In the genomic region with DNA sequence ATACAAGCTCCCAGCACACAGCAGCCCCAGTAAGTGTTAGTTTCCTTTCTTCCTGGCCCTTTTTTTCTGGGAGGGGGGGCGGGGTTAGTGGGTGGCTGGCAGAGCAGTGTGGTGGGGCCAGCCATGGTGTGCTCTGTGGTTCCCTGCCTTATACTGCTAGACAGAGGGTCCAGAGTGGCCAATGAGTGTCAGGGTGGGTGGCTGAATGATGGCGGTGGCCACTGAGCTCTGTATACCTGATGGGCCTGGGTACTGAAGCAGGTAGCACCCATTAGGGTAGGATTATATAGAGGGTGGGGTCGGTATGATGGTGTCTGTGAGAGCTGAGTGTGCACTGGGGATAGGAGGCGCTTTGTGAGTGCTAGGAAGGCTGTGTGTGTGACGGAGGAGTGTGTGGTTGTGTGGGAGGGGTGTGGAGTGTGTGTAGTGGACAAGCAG, we compare ENCODE assay signal across 9 cellular contexts. TPM values are rescaled to one million over a fixed set of nuclear protein-coding genes. Genes with fewer than 3 reads are reported as not detected.
A peak's percentile ranks its signal among the peaks of the same experiment; 100 is the strongest.
DNase-seq lines count a peak whose midpoint lies in the region; ATAC-seq and TF ChIP-seq lines count a peak whose summit lies in the region.
"Had no signal": no experiment of that assay in that cellular context is flagged by ENCODE, and none has a peak within 500 bp of the region (broad histone marks: within the 10 kb centered on the region; RNA-seq: fewer than 3 reads in every experiment).

No MANE protein-coding gene starts in this region.

- intact Hi-C loops in spleen (cut with DNase I; ENCODE audit: low total_unique reads): no loop called here

- peaks cover 42% of the 10 kb centered on the region for H3K4me1 Mint-ChIP-seq in endothelial cell (ENCODE audit: unreplicated experiment)

- 20 to 29% (median 27%) methylated on average over 4 to 5 of the region's 5 CpGs for WGBS in spleen, 5 donors

- TF ChIP-seq CTCF in RWPE2 (IDR thresholded peaks at IDR 0.05; ENCODE audit: poor library complexity, severe bottlenecking): no peak
- TF ChIP-seq CTCF in spleen (IDR thresholded peaks at IDR 0.05 in 8 of 11, conservative IDR thresholded peaks at IDR 0.05 in 3 of 11): no peak
- no peak for TF ChIP-seq CTCF in endothelial cell (IDR thresholded peaks at IDR 0.05; ENCODE audit: unreplicated experiment)

- ATAC-seq in GM21528 (IDR thresholded peaks at IDR 0.05; ENCODE audit: low FRiP score, unreplicated experiment) (peak; percentile 0), RWPE2 (ENCODE audit: low read depth) (no peak)

- H3K9me3 Mint-ChIP-seq in endothelial cell (ENCODE audit: unreplicated experiment): no peaks in the 10 kb centered on the region

- H3K9ac ChIP-seq in iPS-15b (ENCODE audit: low read depth, low read length): no peak overlapping the region

- H3K9me3 ChIP-seq in RWPE2 (ENCODE audit: severe bottlenecking) (no peaks in the 10 kb centered on the region), iPS-15b (ENCODE audit: control insufficient read depth, insufficient read depth, low read length) (no peaks in the 10 kb centered on the region), spleen (no peaks in the 10 kb centered on the region)
- H3K9me3 ChIP-seq: MG63 had no signal

- H3K4me1 ChIP-seq in RWPE2 (ENCODE audit: insufficient read depth, poor library complexity, severe bottlenecking): peaks cover 31% of the 10 kb centered on the region
- H3K4me1 ChIP-seq in iPS-15b (ENCODE audit: control insufficient read depth, insufficient read depth, low read length): peaks cover 22% of the 10 kb centered on the region
- H3K4me1 ChIP-seq in spleen: peaks cover 54 to 91% (median 81%) of the 10 kb centered on the region in 6 donors

- peaks cover 13% of the 10 kb centered on the region for H3K36me3 ChIP-seq in RWPE2 (ENCODE audit: low read depth)
- peaks cover 12% of the 10 kb centered on the region for H3K36me3 ChIP-seq in iPS-15b (ENCODE audit: control insufficient read depth, insufficient read depth, low read length)
- H3K36me3 ChIP-seq in spleen: peaks cover 0 to 17% (median 11%) of the 10 kb centered on the region in 6 donors

- peak overlapping the region; percentile 97 for H3K27ac ChIP-seq in RWPE2 (ENCODE audit: poor library complexity, severe bottlenecking)
- peak overlapping the region; percentile 93 to 99 (median 96) for H3K27ac ChIP-seq in spleen

- H3K4me3 ChIP-seq in RWPE2 (ENCODE audit: severe bottlenecking): no peak overlapping the region
- peak overlapping the region; percentile 66 for H3K4me3 ChIP-seq in iPS-15b (ENCODE audit: low read depth, low read length)
- H3K4me3 ChIP-seq in spleen: peak overlapping the region in 4 of 8 donors; percentile 46 to 91 (median 60)

- H3K27me3 Mint-ChIP-seq in endothelial cell (ENCODE audit: unreplicated experiment): peaks cover 17% of the 10 kb centered on the region

- H3K27me3 ChIP-seq in RWPE2 (ENCODE audit: insufficient read depth, poor library complexity, severe bottlenecking): no peaks in the 10 kb centered on the region
- no peaks in the 10 kb centered on the region for H3K27me3 ChIP-seq in iPS-15b (ENCODE audit: control insufficient read depth, insufficient read depth, low read length)
- no peaks in the 10 kb centered on the region for H3K27me3 ChIP-seq in spleen (replicated peaks in 1 of 7)
- H3K27me3 ChIP-seq: foreskin keratinocyte, MG63 had no signal

- peaks cover 12% of the 10 kb centered on the region for H3K36me3 Mint-ChIP-seq in endothelial cell (ENCODE audit: low read depth, unreplicated experiment)

- no peak overlapping the region for H3K4me3 Mint-ChIP-seq in endothelial cell (ENCODE audit: unreplicated experiment)

- DNase-seq in RWPE2 (ENCODE audit: low spot score) (no peak), spleen (no peak), iPS-NIHi11 (ENCODE audit: low spot score) (no peak), endothelial cell (ENCODE audit: low spot score) (no peak), NCI-H1048 (lab: John Stamatoyannopoulos, UW) (no peak)

- no peak for TF ChIP-seq POLR2A in spleen (IDR thresholded peaks at IDR 0.05)

- H3K27ac Mint-ChIP-seq in endothelial cell (ENCODE audit: unreplicated experiment): no peak overlapping the region

RNA-seq across cellular contexts. Expression of a gene that starts 13.8 kb away (rescaled TPM):
- total RNA-seq in spleen: 100 to 1,000 TPM in 1 of 7 donors, 10 to 100 TPM in 6; 63.8 to 100 (median 76.7) TPM
- polyA plus RNA-seq in spleen: 10 to 100 TPM; 12.5 to 43.6 (median 16.8) TPM
- 85.7 TPM for total RNA-seq in endothelial cell (ENCODE audit: unreplicated experiment)

RNA-seq across cellular contexts. Expression of a gene that starts 19.1 kb away (rescaled TPM):
- total RNA-seq in spleen (1 to 10 TPM in 2 of 7 donors, under 1 TPM in 3, not detected in 2; 0.46 to 1.2 (median 0.60) TPM), endothelial cell (ENCODE audit: unreplicated experiment) (1.1 TPM)
- polyA plus RNA-seq in spleen: under 1 TPM; 0.33 to 0.61 (median 0.49) TPM

RNA-seq across cellular contexts. Expression of a gene that starts 19.6 kb away (rescaled TPM):
- total RNA-seq in spleen (10 to 100 TPM; 13.7 to 20.3 (median 15.5) TPM), endothelial cell (ENCODE audit: unreplicated experiment) (61.4 TPM)
- polyA plus RNA-seq in spleen: 10 to 100 TPM; 24.3 to 34.3 (median 29.9) TPM

RNA-seq across cellular contexts. Expression of a gene that starts 27.9 kb away (rescaled TPM):
- total RNA-seq in spleen (10 to 100 TPM; 36.8 to 73.1 (median 56.4) TPM), endothelial cell (ENCODE audit: unreplicated experiment) (109 TPM)
- 10 to 100 TPM; 13.5 to 49.7 (median 17.7) TPM for polyA plus RNA-seq in spleen

RNA-seq across cellular contexts. Expression of a gene that starts 30.3 kb away (rescaled TPM):
- 1 to 10 TPM in 2 of 7 donors, under 1 TPM in 4, not detected in 1; 0.28 to 2.3 (median 0.79) TPM for total RNA-seq in spleen
- under 1 TPM; 0.13 to 0.43 (median 0.21) TPM for polyA plus RNA-seq in spleen
- 3.9 TPM for total RNA-seq in endothelial cell (ENCODE audit: unreplicated experiment)
- total RNA-seq: foreskin keratinocyte had no signal
